Comparison of ENCODE assay signal across 26 cellular contexts in the genomic region with DNA sequence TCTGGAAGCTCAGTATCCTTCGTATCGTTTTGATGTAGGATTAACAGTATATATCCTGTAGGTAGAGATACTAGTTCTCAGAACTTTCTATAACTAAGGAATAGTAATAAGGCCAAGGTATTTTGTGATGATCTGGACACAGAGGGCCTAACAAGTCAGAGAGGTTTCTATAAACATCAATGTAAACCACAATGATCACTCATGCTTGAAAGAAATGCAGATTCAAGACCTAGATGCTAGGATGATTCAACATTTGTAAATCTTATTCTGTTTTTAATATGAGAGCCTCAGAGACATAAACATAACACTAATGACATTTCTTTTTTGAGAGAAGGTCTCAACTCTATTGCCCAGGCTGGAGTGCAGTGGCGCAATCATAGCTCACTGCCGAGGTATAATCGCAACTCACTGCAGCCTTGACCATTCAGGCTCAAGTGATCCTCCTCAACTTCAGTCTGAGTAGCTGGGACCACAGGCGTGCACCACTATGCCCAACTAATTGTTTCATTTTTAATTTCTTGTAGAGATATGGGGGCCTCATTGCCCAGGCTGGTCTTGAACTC.
"Had no signal": no experiment of that assay in that cellular context is flagged by ENCODE, and none has a peak within 500 bp of the region (broad histone marks: within the 10 kb centered on the region; RNA-seq: fewer than 3 reads in every experiment).

No MANE protein-coding gene starts in this region.

- H3K4me3 ChIP-seq: coronary artery, esophagus muscularis mucosa, gastroesophageal sphincter, heart left ventricle, hepatocyte, lower lobe of right lung, ovary, psoas muscle, skin epidermis, spleen, suprapubic skin, thyroid gland, vagina had no signal

- DNase-seq: dermis blood vessel endothelial cell; effector memory CD4-positive, alpha-beta T cell; foreskin keratinocyte; heart left ventricle; left ventricle myocardium superior; lower lobe of right lung; naive thymus-derived CD8-positive, alpha-beta T cell; nephron progenitor cell; occipital lobe; ovary; posterior cingulate gyrus; psoas muscle; right cardiac atrium; spleen; stimulated activated CD4-positive, alpha-beta T cell treated with anti-CD3 and anti-CD28 coated beads, Interleukin-4, amount 100 ng/mL, for 4 hours; stimulated activated naive CD4-positive, alpha-beta T cell; stimulated activated naive CD8-positive, alpha-beta T cell treated with anti-CD3 and anti-CD28 coated beads, Interleukin-15, amount 100 ng/mL, for 72 hours; thyroid gland; trophoblast cell had no signal

- H3K4me3 Mint-ChIP-seq: naive thymus-derived CD8-positive, alpha-beta T cell; nephron progenitor cell; stimulated activated naive CD8-positive, alpha-beta T cell treated with anti-CD3 and anti-CD28 coated beads, Interleukin-15, amount 100 ng/mL, for 72 hours had no signal

- H3K27me3 ChIP-seq: esophagus muscularis mucosa, foreskin keratinocyte, gastroesophageal sphincter, heart left ventricle, hepatocyte, ovary, spleen, suprapubic skin, thyroid gland, vagina had no signal

- H3K27ac ChIP-seq: coronary artery, esophagus muscularis mucosa, foreskin keratinocyte, gastroesophageal sphincter, heart left ventricle, hepatocyte, lower lobe of right lung, ovary, psoas muscle, skin epidermis, spleen, suprapubic skin, thyroid gland, vagina had no signal

- H3K4me2 ChIP-seq: hepatocyte had no signal

- H3K36me3 ChIP-seq: ovary had no signal

- H3K4me1 Mint-ChIP-seq: nephron progenitor cell; stimulated activated naive CD8-positive, alpha-beta T cell treated with anti-CD3 and anti-CD28 coated beads, Interleukin-15, amount 100 ng/mL, for 72 hours had no signal

- H2AFZ ChIP-seq: hepatocyte had no signal

- H3K27me3 Mint-ChIP-seq: naive thymus-derived CD8-positive, alpha-beta T cell; stimulated activated naive CD8-positive, alpha-beta T cell treated with anti-CD3 and anti-CD28 coated beads, Interleukin-15, amount 100 ng/mL, for 72 hours had no signal

- ATAC-seq: foreskin keratinocyte; gastroesophageal sphincter; heart left ventricle; left ventricle myocardium superior; lower lobe of right lung; naive thymus-derived CD8-positive, alpha-beta T cell; psoas muscle; right cardiac atrium; stimulated activated naive CD8-positive, alpha-beta T cell treated with anti-CD3 and anti-CD28 coated beads, Interleukin-15, amount 100 ng/mL, for 72 hours had no signal

- H3K27ac Mint-ChIP-seq: nephron progenitor cell had no signal

- H3K9me3 ChIP-seq: esophagus muscularis mucosa, gastroesophageal sphincter, heart left ventricle, lower lobe of right lung, ovary, psoas muscle, spleen, suprapubic skin, thyroid gland, vagina had no signal

- H3K4me1 ChIP-seq: esophagus muscularis mucosa, foreskin keratinocyte, gastroesophageal sphincter, lower lobe of right lung, psoas muscle, suprapubic skin, thyroid gland, vagina had no signal

- H3K9me3 Mint-ChIP-seq: naive thymus-derived CD8-positive, alpha-beta T cell; nephron progenitor cell; stimulated activated naive CD8-positive, alpha-beta T cell treated with anti-CD3 and anti-CD28 coated beads, Interleukin-15, amount 100 ng/mL, for 72 hours had no signal
